9 cellular contexts compared by ENCODE assay signal in the genomic region with DNA sequence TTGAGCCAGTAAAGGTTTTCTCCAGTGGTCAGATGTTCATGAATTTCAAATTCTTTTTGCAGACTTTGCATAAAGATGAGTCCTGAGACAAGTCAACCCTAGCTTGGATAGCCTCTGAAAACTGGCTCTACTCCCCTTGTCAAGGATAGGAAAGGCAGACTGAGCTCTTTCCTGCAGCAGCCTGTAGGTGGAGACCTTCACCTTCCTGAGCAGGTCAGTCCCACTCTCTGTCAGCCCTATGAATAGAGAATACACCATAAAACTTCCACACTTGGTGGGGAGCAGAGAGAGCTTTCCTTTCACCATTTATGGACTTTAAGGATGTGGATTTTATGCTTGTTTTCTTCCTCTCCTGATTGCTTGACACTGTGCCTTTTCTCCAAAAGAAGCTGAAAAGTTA. TPM values are rescaled to one million over a fixed set of nuclear protein-coding genes. Genes with fewer than 3 reads are reported as not detected.
DNase-seq lines count a peak whose midpoint lies in the region; ATAC-seq and TF ChIP-seq lines count a peak whose summit lies in the region.
"Had no signal": no experiment of that assay in that cellular context is flagged by ENCODE, and none has a peak within 500 bp of the region (broad histone marks: within the 10 kb centered on the region; RNA-seq: fewer than 3 reads in every experiment).

No MANE protein-coding gene starts in this region.

- no peak for ATAC-seq in GM21576 (IDR thresholded peaks at IDR 0.05; ENCODE audit: unreplicated experiment)
- ATAC-seq in GM21381 (IDR thresholded peaks at IDR 0.05; ENCODE audit: unreplicated experiment) = no peak
- no peak for ATAC-seq in GM21526 (IDR thresholded peaks at IDR 0.05; ENCODE audit: low FRiP score, unreplicated experiment)
- ATAC-seq in HG03439 (IDR thresholded peaks at IDR 0.05; ENCODE audit: unreplicated experiment) = no peak

- in situ Hi-C loops in ACHN (cut with HindIII; ENCODE audit: low pct_ligation_motif_present, low pct_unique_long_range_greater_than_20kb, low sequenced_read_pairs) = no loop called here

- no peak overlapping the region for H3K4me3 ChIP-seq in epithelial cell of proximal tubule (ENCODE audit: low read depth, low read length)
- H3K4me3 ChIP-seq: adrenal gland had no signal

- peak; percentile 1 for DNase-seq in ACHN
- DNase-seq in NCI-H2081 treated with DMSO at 0.1 percent for 48 hours (lab: John Stamatoyannopoulos, UW) = peak; percentile 14
- DNase-seq in epithelial cell of proximal tubule (ENCODE audit: low read depth) = no peak

- 0 out of 2 replicates have a peak, but pooled peaks have one; percentile 24 for TF ChIP-seq CTCF in GM12874 (IDR thresholded peaks at IDR 0.05; ENCODE audit: insufficient read depth, low read depth, low read length)
- TF ChIP-seq CTCF in epithelial cell of proximal tubule (conservative IDR thresholded peaks at IDR 0.05; ENCODE audit: low read depth, low read length) = peak; percentile 55

RNA-seq across cellular contexts. Expression of a gene that starts 41.9 kb away (rescaled TPM):
- total RNA-seq in epithelial cell of proximal tubule = 0.22 and 0.52 TPM in 2 replicates
